In the genomic region with DNA sequence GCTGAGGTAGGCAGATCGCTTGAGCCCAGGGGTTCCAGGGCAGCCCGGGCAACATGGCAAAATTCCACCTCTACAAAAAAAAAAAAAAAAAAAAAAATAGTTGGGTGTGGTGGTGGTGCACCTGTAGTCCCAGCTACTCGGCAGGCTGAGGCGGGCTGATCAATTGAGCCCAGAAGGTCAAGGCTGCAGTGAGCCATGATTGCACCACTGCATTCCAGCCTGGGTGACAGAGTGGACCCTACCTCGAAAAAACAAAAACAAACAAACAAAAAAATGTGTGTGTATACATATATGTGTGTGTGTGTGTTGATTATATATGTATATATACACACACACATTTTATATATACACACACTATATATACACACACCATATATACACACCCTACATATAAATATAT, we compare ENCODE assay signal across 1 cellular context.
TF ChIP-seq lines count a peak whose summit lies in the region.

No MANE protein-coding gene starts in this region.

TF ChIP-seq in HepG2, 621 proteins besides CTCF, POLR2A, EP300 and RAD21 (continued from another document and continues in another):
- TF ChIP-seq, protein P1, sequence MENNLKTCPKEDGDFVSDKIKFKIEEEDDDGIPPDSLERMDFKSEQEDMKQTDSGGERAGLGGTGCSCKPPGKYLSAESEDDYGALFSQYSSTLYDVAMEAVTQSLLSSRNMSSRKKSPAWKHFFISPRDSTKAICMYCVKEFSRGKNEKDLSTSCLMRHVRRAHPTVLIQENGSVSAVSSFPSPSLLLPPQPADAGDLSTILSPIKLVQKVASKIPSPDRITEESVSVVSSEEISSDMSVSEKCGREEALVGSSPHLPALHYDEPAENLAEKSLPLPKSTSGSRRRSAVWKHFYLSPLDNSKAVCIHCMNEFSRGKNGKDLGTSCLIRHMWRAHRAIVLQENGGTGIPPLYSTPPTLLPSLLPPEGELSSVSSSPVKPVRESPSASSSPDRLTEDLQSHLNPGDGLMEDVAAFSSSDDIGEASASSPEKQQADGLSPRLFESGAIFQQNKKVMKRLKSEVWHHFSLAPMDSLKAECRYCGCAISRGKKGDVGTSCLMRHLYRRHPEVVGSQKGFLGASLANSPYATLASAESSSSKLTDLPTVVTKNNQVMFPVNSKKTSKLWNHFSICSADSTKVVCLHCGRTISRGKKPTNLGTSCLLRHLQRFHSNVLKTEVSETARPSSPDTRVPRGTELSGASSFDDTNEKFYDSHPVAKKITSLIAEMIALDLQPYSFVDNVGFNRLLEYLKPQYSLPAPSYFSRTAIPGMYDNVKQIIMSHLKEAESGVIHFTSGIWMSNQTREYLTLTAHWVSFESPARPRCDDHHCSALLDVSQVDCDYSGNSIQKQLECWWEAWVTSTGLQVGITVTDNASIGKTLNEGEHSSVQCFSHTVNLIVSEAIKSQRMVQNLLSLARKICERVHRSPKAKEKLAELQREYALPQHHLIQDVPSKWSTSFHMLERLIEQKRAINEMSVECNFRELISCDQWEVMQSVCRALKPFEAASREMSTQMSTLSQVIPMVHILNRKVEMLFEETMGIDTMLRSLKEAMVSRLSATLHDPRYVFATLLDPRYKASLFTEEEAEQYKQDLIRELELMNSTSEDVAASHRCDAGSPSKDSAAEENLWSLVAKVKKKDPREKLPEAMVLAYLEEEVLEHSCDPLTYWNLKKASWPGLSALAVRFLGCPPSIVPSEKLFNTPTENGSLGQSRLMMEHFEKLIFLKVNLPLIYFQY (CRISPR knock-in tag; IDR thresholded peaks at IDR 0.05; ENCODE audit: borderline replicate concordance) = no peak
- TF ChIP-seq, protein P2, sequence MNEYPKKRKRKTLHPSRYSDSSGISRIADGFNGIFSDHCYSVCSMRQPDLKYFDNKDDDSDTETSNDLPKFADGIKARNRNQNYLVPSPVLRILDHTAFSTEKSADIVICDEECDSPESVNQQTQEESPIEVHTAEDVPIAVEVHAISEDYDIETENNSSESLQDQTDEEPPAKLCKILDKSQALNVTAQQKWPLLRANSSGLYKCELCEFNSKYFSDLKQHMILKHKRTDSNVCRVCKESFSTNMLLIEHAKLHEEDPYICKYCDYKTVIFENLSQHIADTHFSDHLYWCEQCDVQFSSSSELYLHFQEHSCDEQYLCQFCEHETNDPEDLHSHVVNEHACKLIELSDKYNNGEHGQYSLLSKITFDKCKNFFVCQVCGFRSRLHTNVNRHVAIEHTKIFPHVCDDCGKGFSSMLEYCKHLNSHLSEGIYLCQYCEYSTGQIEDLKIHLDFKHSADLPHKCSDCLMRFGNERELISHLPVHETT (CRISPR knock-in tag; conservative IDR thresholded peaks at IDR 0.05) = no peak
- peak; percentile 36; the same call in 1 of the 2 replicates for TF ChIP-seq GABPB1 (CRISPR knock-in tag; IDR thresholded peaks at IDR 0.05)
- no peak for TF ChIP-seq PHF21A (CRISPR knock-in tag; IDR thresholded peaks at IDR 0.05)
- TF ChIP-seq ATF7-NPFF (CRISPR knock-in tag; IDR thresholded peaks at IDR 0.05; ENCODE audit: low read depth) = no peak
- TF ChIP-seq NBN (conservative IDR thresholded peaks at IDR 0.05) = no peak
- TF ChIP-seq SALL1 (CRISPR knock-in tag; IDR thresholded peaks at IDR 0.05) = peak; percentile 99
- no peak for TF ChIP-seq NAIF1 (CRISPR knock-in tag; IDR thresholded peaks at IDR 0.05; ENCODE audit: borderline replicate concordance)
- TF ChIP-seq NFIC (IDR thresholded peaks at IDR 0.05; ENCODE audit: low read length) = no peak; the same call in 1 of the 2 replicates
- TF ChIP-seq, protein P3, sequence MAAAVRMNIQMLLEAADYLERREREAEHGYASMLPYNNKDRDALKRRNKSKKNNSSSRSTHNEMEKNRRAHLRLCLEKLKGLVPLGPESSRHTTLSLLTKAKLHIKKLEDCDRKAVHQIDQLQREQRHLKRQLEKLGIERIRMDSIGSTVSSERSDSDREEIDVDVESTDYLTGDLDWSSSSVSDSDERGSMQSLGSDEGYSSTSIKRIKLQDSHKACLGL (CRISPR knock-in tag; IDR thresholded peaks at IDR 0.05) = no peak
- TF ChIP-seq NONO (IDR thresholded peaks at IDR 0.05) = no peak
- TF ChIP-seq NONO (CRISPR knock-in tag; conservative IDR thresholded peaks at IDR 0.05) = 0 out of 2 replicates have a peak, but pooled peaks have one; percentile 36
- TF ChIP-seq ZNF577 (CRISPR knock-in tag; IDR thresholded peaks at IDR 0.05; ENCODE audit: borderline replicate concordance, low read depth) = no peak
- TF ChIP-seq, protein P4, sequence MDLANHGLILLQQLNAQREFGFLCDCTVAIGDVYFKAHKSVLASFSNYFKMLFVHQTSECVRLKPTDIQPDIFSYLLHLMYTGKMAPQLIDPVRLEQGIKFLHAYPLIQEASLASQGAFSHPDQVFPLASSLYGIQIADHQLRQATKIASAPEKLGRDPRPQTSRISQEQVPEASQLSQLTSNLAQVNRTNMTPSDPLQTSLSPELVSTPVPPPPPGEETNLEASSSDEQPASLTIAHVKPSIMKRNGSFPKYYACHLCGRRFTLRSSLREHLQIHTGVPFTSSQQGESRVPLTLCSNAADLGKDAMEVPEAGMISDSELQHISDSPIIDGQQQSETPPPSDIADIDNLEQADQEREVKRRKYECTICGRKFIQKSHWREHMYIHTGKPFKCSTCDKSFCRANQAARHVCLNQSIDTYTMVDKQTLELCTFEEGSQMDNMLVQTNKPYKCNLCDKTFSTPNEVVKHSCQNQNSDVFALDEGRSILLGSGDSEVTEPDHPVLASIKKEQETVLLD (CRISPR knock-in tag; IDR thresholded peaks at IDR 0.05; ENCODE audit: low read depth) = no peak
- TF ChIP-seq, protein P5, sequence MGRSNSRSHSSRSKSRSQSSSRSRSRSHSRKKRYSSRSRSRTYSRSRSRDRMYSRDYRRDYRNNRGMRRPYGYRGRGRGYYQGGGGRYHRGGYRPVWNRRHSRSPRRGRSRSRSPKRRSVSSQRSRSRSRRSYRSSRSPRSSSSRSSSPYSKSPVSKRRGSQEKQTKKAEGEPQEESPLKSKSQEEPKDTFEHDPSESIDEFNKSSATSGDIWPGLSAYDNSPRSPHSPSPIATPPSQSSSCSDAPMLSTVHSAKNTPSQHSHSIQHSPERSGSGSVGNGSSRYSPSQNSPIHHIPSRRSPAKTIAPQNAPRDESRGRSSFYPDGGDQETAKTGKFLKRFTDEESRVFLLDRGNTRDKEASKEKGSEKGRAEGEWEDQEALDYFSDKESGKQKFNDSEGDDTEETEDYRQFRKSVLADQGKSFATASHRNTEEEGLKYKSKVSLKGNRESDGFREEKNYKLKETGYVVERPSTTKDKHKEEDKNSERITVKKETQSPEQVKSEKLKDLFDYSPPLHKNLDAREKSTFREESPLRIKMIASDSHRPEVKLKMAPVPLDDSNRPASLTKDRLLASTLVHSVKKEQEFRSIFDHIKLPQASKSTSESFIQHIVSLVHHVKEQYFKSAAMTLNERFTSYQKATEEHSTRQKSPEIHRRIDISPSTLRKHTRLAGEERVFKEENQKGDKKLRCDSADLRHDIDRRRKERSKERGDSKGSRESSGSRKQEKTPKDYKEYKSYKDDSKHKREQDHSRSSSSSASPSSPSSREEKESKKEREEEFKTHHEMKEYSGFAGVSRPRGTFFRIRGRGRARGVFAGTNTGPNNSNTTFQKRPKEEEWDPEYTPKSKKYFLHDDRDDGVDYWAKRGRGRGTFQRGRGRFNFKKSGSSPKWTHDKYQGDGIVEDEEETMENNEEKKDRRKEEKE (IDR thresholded peaks at IDR 0.05) = no peak
- no peak for TF ChIP-seq TGIF2 (CRISPR knock-in tag; IDR thresholded peaks at IDR 0.05)
- TF ChIP-seq, protein P6, sequence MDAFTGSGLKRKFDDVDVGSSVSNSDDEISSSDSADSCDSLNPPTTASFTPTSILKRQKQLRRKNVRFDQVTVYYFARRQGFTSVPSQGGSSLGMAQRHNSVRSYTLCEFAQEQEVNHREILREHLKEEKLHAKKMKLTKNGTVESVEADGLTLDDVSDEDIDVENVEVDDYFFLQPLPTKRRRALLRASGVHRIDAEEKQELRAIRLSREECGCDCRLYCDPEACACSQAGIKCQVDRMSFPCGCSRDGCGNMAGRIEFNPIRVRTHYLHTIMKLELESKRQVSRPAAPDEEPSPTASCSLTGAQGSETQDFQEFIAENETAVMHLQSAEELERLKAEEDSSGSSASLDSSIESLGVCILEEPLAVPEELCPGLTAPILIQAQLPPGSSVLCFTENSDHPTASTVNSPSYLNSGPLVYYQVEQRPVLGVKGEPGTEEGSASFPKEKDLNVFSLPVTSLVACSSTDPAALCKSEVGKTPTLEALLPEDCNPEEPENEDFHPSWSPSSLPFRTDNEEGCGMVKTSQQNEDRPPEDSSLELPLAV (CRISPR knock-in tag; conservative IDR thresholded peaks at IDR 0.05; ENCODE audit: low read depth) = no peak
- TF ChIP-seq NR2F1 (CRISPR knock-in tag; IDR thresholded peaks at IDR 0.05) = peak; percentile 84 to 92
- TF ChIP-seq ZNF160 (CRISPR knock-in tag; IDR thresholded peaks at IDR 0.05) = no peak
- TF ChIP-seq, protein P7, sequence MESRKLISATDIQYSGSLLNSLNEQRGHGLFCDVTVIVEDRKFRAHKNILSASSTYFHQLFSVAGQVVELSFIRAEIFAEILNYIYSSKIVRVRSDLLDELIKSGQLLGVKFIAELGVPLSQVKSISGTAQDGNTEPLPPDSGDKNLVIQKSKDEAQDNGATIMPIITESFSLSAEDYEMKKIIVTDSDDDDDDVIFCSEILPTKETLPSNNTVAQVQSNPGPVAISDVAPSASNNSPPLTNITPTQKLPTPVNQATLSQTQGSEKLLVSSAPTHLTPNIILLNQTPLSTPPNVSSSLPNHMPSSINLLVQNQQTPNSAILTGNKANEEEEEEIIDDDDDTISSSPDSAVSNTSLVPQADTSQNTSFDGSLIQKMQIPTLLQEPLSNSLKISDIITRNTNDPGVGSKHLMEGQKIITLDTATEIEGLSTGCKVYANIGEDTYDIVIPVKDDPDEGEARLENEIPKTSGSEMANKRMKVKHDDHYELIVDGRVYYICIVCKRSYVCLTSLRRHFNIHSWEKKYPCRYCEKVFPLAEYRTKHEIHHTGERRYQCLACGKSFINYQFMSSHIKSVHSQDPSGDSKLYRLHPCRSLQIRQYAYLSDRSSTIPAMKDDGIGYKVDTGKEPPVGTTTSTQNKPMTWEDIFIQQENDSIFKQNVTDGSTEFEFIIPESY (CRISPR knock-in tag; IDR thresholded peaks at IDR 0.05) = no peak
- no peak for TF ChIP-seq ZNF589 (CRISPR knock-in tag; conservative IDR thresholded peaks at IDR 0.05)
- TF ChIP-seq ZNF232 (CRISPR knock-in tag; IDR thresholded peaks at IDR 0.05; ENCODE audit: borderline replicate concordance) = no peak
- peak; percentile 37; the same call in 1 of the 2 replicates for TF ChIP-seq TBX2 (CRISPR knock-in tag; IDR thresholded peaks at IDR 0.05; ENCODE audit: borderline replicate concordance)
- TF ChIP-seq MTF1 (CRISPR knock-in tag; IDR thresholded peaks at IDR 0.05) = no peak
- TF ChIP-seq XRCC5 (optimal IDR thresholded peaks at IDR 0.05; ENCODE audit: low read length) = no peak
- 0 out of 2 replicates have a peak, but pooled peaks have one; percentile 33 for TF ChIP-seq HHEX (CRISPR knock-in tag; IDR thresholded peaks at IDR 0.05)
- TF ChIP-seq RAD51 (IDR thresholded peaks at IDR 0.05; ENCODE audit: borderline replicate concordance) = no peak
- no peak for TF ChIP-seq CC2D1A (CRISPR knock-in tag; IDR thresholded peaks at IDR 0.05)
- TF ChIP-seq, protein P8, sequence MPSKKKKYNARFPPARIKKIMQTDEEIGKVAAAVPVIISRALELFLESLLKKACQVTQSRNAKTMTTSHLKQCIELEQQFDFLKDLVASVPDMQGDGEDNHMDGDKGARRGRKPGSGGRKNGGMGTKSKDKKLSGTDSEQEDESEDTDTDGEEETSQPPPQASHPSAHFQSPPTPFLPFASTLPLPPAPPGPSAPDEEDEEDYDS (CRISPR knock-in tag; IDR thresholded peaks at IDR 0.05) = no peak
- TF ChIP-seq, protein P9, sequence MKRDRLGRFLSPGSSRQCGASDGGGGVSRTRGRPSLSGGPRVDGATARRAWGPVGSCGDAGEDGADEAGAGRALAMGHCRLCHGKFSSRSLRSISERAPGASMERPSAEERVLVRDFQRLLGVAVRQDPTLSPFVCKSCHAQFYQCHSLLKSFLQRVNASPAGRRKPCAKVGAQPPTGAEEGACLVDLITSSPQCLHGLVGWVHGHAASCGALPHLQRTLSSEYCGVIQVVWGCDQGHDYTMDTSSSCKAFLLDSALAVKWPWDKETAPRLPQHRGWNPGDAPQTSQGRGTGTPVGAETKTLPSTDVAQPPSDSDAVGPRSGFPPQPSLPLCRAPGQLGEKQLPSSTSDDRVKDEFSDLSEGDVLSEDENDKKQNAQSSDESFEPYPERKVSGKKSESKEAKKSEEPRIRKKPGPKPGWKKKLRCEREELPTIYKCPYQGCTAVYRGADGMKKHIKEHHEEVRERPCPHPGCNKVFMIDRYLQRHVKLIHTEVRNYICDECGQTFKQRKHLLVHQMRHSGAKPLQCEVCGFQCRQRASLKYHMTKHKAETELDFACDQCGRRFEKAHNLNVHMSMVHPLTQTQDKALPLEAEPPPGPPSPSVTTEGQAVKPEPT (CRISPR knock-in tag; IDR thresholded peaks at IDR 0.05; ENCODE audit: low read depth) = no peak
- TF ChIP-seq, protein P10, sequence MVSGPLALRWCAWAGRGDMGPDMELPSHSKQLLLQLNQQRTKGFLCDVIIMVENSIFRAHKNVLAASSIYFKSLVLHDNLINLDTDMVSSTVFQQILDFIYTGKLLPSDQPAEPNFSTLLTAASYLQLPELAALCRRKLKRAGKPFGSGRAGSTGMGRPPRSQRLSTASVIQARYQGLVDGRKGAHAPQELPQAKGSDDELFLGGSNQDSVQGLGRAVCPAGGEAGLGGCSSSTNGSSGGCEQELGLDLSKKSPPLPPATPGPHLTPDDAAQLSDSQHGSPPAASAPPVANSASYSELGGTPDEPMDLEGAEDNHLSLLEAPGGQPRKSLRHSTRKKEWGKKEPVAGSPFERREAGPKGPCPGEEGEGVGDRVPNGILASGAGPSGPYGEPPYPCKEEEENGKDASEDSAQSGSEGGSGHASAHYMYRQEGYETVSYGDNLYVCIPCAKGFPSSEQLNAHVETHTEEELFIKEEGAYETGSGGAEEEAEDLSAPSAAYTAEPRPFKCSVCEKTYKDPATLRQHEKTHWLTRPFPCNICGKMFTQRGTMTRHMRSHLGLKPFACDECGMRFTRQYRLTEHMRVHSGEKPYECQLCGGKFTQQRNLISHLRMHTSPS (CRISPR knock-in tag; IDR thresholded peaks at IDR 0.05; ENCODE audit: low read depth) = no peak
- TF ChIP-seq NCOA5 (CRISPR knock-in tag; IDR thresholded peaks at IDR 0.05) = no peak
- no peak for TF ChIP-seq HMG20B (CRISPR knock-in tag; conservative IDR thresholded peaks at IDR 0.05)
- TF ChIP-seq, protein P11, sequence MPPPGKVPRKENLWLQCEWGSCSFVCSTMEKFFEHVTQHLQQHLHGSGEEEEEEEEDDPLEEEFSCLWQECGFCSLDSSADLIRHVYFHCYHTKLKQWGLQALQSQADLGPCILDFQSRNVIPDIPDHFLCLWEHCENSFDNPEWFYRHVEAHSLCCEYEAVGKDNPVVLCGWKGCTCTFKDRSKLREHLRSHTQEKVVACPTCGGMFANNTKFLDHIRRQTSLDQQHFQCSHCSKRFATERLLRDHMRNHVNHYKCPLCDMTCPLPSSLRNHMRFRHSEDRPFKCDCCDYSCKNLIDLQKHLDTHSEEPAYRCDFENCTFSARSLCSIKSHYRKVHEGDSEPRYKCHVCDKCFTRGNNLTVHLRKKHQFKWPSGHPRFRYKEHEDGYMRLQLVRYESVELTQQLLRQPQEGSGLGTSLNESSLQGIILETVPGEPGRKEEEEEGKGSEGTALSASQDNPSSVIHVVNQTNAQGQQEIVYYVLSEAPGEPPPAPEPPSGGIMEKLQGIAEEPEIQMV (CRISPR knock-in tag; IDR thresholded peaks at IDR 0.05; ENCODE audit: low read depth) = no peak
- TF ChIP-seq ARNTL (CRISPR knock-in tag; IDR thresholded peaks at IDR 0.05) = no peak; the same call in 1 of the 2 replicates
- TF ChIP-seq ASH2L (IDR thresholded peaks at IDR 0.05; ENCODE audit: insufficient read length, low read depth, low read length) = no peak
